8 cellular contexts compared by ENCODE assay signal in the genomic region with DNA sequence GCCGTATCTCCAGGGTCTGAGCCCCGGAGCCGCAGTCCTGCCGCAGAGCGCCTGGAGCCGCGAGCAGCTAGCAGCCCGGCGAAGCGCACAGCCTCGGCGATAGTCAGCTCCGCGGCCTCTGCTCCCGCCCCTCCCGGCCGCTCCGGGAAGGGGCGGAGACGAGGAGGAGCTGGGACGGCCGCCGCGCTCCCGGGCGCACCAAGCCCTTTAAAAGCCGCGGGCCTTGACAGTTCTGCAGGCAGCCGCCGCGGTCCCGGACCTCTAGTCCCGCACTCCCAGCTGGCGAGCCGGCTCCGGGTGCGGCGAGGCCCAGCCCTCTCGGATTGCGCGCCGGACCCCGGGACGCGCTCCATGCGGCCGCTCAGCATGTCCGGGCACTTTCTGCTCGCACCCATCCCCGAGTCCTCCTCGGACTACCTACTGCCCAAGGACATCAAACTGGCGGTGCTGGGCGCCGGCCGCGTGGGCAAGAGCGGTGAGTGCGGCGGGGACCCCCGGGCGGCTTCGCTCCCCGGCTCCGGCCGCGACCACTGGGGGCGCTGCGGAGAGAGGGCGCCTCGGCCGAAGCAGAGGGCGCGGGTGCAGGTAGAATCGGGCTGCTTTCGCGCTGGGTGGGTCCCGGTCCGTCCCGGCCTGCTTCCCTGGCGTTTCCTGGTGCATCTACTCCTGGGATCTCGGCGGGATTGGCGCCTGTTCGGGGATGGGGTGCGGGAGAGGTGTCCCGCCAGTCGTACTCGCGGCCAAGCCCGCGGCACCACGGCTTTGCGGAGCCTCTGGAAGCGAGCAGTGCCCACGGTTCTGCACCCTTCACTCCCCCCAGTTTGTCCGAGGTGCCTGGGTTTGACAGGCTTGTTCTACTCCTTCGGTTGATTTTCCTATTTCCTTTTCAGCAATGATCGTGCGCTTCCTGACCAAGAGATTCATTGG. TPM values are rescaled to one million over a fixed set of nuclear protein-coding genes. Genes with fewer than 3 reads are reported as not detected.
DNase-seq lines count a peak whose midpoint lies in the region; ATAC-seq and TF ChIP-seq lines count a peak whose summit lies in the region.

A gene with protein sequence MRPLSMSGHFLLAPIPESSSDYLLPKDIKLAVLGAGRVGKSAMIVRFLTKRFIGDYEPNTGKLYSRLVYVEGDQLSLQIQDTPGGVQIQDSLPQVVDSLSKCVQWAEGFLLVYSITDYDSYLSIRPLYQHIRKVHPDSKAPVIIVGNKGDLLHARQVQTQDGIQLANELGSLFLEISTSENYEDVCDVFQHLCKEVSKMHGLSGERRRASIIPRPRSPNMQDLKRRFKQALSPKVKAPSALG (plus strand): TSS at position 237 of the 927 bp plus-strand sequence. CDS start 115 bp downstream, at position 352.

- no peaks in the 10 kb centered on the region for H3K9me3 Mint-ChIP-seq in endodermal cell

- WGBS in endodermal cell (ENCODE audit: insufficient coverage in 1 of 2, insufficient read length in 1 of 2), 2 experiments: 2 to 6% methylated on average over 56 to 99 of the region's 99 CpGs
- 2% methylated on average over 74 to 95 of the region's 99 CpGs for WGBS in mesodermal cell (ENCODE audit: insufficient coverage in 2 of 2), 2 experiments

- H3K27ac ChIP-seq in BLaER1 (no peak within 1 kb of the TSS; the same call in 1 of the 2 replicates), endodermal cell (ENCODE audit: low read depth, low read length) (no peak within 1 kb of the TSS), mesodermal cell (ENCODE audit: low read depth, low read length, severe bottlenecking) (peak within 1 kb of the TSS; percentile 36)

- H3K9me3 ChIP-seq in BLaER1: no peaks in the 10 kb centered on the region
- H3K9me3 ChIP-seq in endodermal cell (ENCODE audit: control insufficient read depth, low read length): no peaks in the 10 kb centered on the region
- no peaks in the 10 kb centered on the region for H3K9me3 ChIP-seq in mesodermal cell (ENCODE audit: control insufficient read depth, low read length)

- H4K20me1 ChIP-seq in BLaER1: no peaks in the 10 kb centered on the region

- ATAC-seq in GM19025 (IDR thresholded peaks at IDR 0.05; ENCODE audit: low read depth, unreplicated experiment): peak; percentile 81
- peak; percentile 91 for ATAC-seq in HG03196 (IDR thresholded peaks at IDR 0.05; ENCODE audit: unreplicated experiment)

- no peaks in the 10 kb centered on the region for H3K27me3 ChIP-seq in BLaER1
- H3K27me3 ChIP-seq in endodermal cell (ENCODE audit: control insufficient read depth, insufficient read depth, low read length, poor library complexity, severe bottlenecking): peaks cover 30% of the 10 kb centered on the region

- peaks cover 6% of the 10 kb centered on the region; the same call in 1 of the 2 replicates for H3K4me1 ChIP-seq in BLaER1
- no peaks in the 10 kb centered on the region for H3K4me1 ChIP-seq in endodermal cell (ENCODE audit: control insufficient read depth, insufficient read depth, low read length)
- H3K4me1 ChIP-seq in mesodermal cell (ENCODE audit: control insufficient read depth, insufficient read depth, low read length, poor library complexity, severe bottlenecking): no peaks in the 10 kb centered on the region

- peak within 1 kb of the TSS; percentile 74 for H3K27ac Mint-ChIP-seq in endodermal cell

- peak within 1 kb of the TSS; percentile 68 for H3K9ac ChIP-seq in BLaER1
- peak within 1 kb of the TSS; percentile 16 for H3K9ac ChIP-seq in endodermal cell (ENCODE audit: extremely low read depth, low read length, poor library complexity, severe bottlenecking)

- peak within 1 kb of the TSS; percentile 75 for H3K4me3 ChIP-seq in BLaER1
- H3K4me3 ChIP-seq in endodermal cell (ENCODE audit: low read length): peak within 1 kb of the TSS; percentile 74
- H3K4me3 ChIP-seq in mesodermal cell (ENCODE audit: extremely low read depth, insufficient read depth, low read length, poor library complexity, severe bottlenecking): peak within 1 kb of the TSS; percentile 58

- H3K36me3 ChIP-seq in BLaER1 (no peaks in the 10 kb centered on the region), endodermal cell (ENCODE audit: control insufficient read depth, insufficient read depth, low read length) (no peaks in the 10 kb centered on the region), mesodermal cell (ENCODE audit: control insufficient read depth, insufficient read depth, low read length) (no peaks in the 10 kb centered on the region)

- peak within 1 kb of the TSS; percentile 63 for H3K4me3 Mint-ChIP-seq in endodermal cell

- H3K27me3 Mint-ChIP-seq in endodermal cell (ENCODE audit: insufficient read depth): peaks cover 59% of the 10 kb centered on the region

- peaks cover 7% of the 10 kb centered on the region for H3K4me1 Mint-ChIP-seq in endodermal cell

- DNase-seq in NCI-H82 (lab: John Stamatoyannopoulos, UW) (peak; percentile 91), endodermal cell (peak; percentile 94)
- peak; percentile 76 for DNase-seq in activated CD8-positive, alpha-beta memory T cell treated with anti-CD3 and anti-CD28 coated beads, Interleukin-2, amount 50 U/mL, for 4 hours
- peak; percentile 35 to 61 for DNase-seq in stimulated activated CD8-positive, alpha-beta memory T cell treated with anti-CD3 and anti-CD28 coated beads, Interleukin-15, amount 100 ng/mL, for 4 hours (ENCODE audit: low read depth in 2 of 2)

- peak within 1 kb of the TSS; percentile 92 for H3K4me2 ChIP-seq in BLaER1

- H3K36me3 Mint-ChIP-seq in endodermal cell (ENCODE audit: low read depth): no peaks in the 10 kb centered on the region

- TF ChIP-seq CTCF in endodermal cell (conservative IDR thresholded peaks at IDR 0.05): peak; percentile 99

RNA-seq across cellular contexts. Expression of the gene that starts here (rescaled TPM):
- 1 to 10 TPM in 1 of 2 donors, under 1 TPM in 1; 0.95 to 1.1 TPM for total RNA-seq in endodermal cell
- 1.2 TPM for polyA plus RNA-seq in endodermal cell (2013, experiment 1 of 2)
- 0.70 TPM for polyA plus RNA-seq in endodermal cell (2013, experiment 2 of 2)
- polyA plus RNA-seq in mesodermal cell (2013, experiment 1 of 2): 0.63 TPM
- 1.7 TPM for polyA plus RNA-seq in mesodermal cell (2013, experiment 2 of 2)
